Comparison of ENCODE assay signal across 19 cellular contexts in genomic region chr17:31807846-31808245, GRCh38. TPM values are rescaled to one million over a fixed set of nuclear protein-coding genes. Genes with fewer than 3 reads are reported as not detected.
A peak's percentile ranks its signal among the peaks of the same experiment; 100 is the strongest.
DNase-seq lines count a peak whose midpoint lies in the region; ATAC-seq and TF ChIP-seq lines count a peak whose summit lies in the region.
"Had no signal": no experiment of that assay in that cellular context is flagged by ENCODE, and none has a peak within 500 bp of the region (broad histone marks: within the 10 kb centered on the region; RNA-seq: fewer than 3 reads in every experiment).

No MANE protein-coding gene starts in this region.

- TF ChIP-seq CTCF in VCaP (conservative IDR thresholded peaks at IDR 0.05) (no peak), fibroblast of the aortic adventitia (IDR thresholded peaks at IDR 0.05; ENCODE audit: insufficient read depth, low read length) (no peak), right lobe of liver (IDR thresholded peaks at IDR 0.05) (no peak), endothelial cell (IDR thresholded peaks at IDR 0.05; ENCODE audit: unreplicated experiment) (no peak), sigmoid colon (IDR thresholded peaks at IDR 0.05) (no peak)

- H3K27ac Mint-ChIP-seq in endothelial cell (ENCODE audit: unreplicated experiment) = no peak overlapping the region
- H3K27ac Mint-ChIP-seq in activated naive CD4-positive, alpha-beta T cell treated with anti-CD3 and anti-CD28 coated beads, Interleukin-2, amount 50 U/mL, for 72 hours = no peak overlapping the region
- H3K27ac Mint-ChIP-seq: CD4-positive, alpha-beta T cell had no signal

- no peaks in the 10 kb centered on the region for H3K27me3 Mint-ChIP-seq in endothelial cell (ENCODE audit: unreplicated experiment)

- no peak for TF ChIP-seq EP300 in sigmoid colon (IDR thresholded peaks at IDR 0.05)

- H3K4me1 ChIP-seq in right lobe of liver = peaks cover 0 to 43% (median 12%) of the 10 kb centered on the region in 4 donors
- peaks cover 0 to 4% (median 0%) of the 10 kb centered on the region in 4 donors for H3K4me1 ChIP-seq in sigmoid colon

- H3K9me3 ChIP-seq in right lobe of liver = no peaks in the 10 kb centered on the region
- no peaks in the 10 kb centered on the region for H3K9me3 ChIP-seq in sigmoid colon

- H3K4me3 ChIP-seq in fibroblast of the aortic adventitia (ENCODE audit: low read depth, low read length) (no peak overlapping the region), right lobe of liver (no peak overlapping the region), sigmoid colon (no peak overlapping the region)
- H3K4me3 ChIP-seq: PC-9 had no signal

- H3K4me1 Mint-ChIP-seq in endothelial cell (ENCODE audit: unreplicated experiment) = no peaks in the 10 kb centered on the region

- H3K9me3 Mint-ChIP-seq in endothelial cell (ENCODE audit: unreplicated experiment) = no peaks in the 10 kb centered on the region
- no peaks in the 10 kb centered on the region for H3K9me3 Mint-ChIP-seq in activated naive CD4-positive, alpha-beta T cell treated with anti-CD3 and anti-CD28 coated beads, Interleukin-2, amount 50 U/mL, for 72 hours
- H3K9me3 Mint-ChIP-seq: CD4-positive, alpha-beta T cell had no signal

- TF ChIP-seq POLR2A in right lobe of liver (IDR thresholded peaks at IDR 0.05) (no peak), sigmoid colon (IDR thresholded peaks at IDR 0.05) (no peak)

- DNase-seq in AG20443 (ENCODE audit: low spot score) = peak; percentile 6
- DNase-seq in fibroblast of the aortic adventitia (ENCODE audit: low read depth) = peak; percentile 41
- DNase-seq in right lobe of liver = no peak
- DNase-seq in endothelial cell (ENCODE audit: low spot score) = no peak
- DNase-seq in activated naive CD4-positive, alpha-beta T cell treated with anti-CD3 and anti-CD28 coated beads, Interleukin-2, amount 50 U/mL, for 72 hours (ENCODE audit: low spot score in 2 of 2) = no peak
- no peak for DNase-seq in sigmoid colon
- no peak for DNase-seq in NCI-H2081 (lab: John Stamatoyannopoulos, UW)
- DNase-seq: CD4-positive, alpha-beta T cell; DMS153; EL; GOT3; NCI-H1417; NCI-H187 treated with DMSO at 0.1 percent for 48 hours; NCI-H345; NCI-H526; PC-9 had no signal

- ATAC-seq in right lobe of liver = peak in 3 of 4 donors; percentile 4 to 13 (median 4)
- no peak for ATAC-seq in activated naive CD4-positive, alpha-beta T cell treated with anti-CD3 and anti-CD28 coated beads, Interleukin-2, amount 50 U/mL, for 72 hours

- H3K27me3 ChIP-seq in right lobe of liver = no peaks in the 10 kb centered on the region
- H3K27me3 ChIP-seq in sigmoid colon = no peaks in the 10 kb centered on the region

- no peak overlapping the region for H3K4me3 Mint-ChIP-seq in endothelial cell (ENCODE audit: unreplicated experiment)
- H3K4me3 Mint-ChIP-seq: CD4-positive, alpha-beta T cell had no signal

- no peaks in the 10 kb centered on the region for H3K36me3 ChIP-seq in right lobe of liver
- H3K36me3 ChIP-seq in sigmoid colon = no peaks in the 10 kb centered on the region

- H3K27ac ChIP-seq in VCaP = peak overlapping the region; percentile 27
- peak overlapping the region in 2 of 3 donors; percentile 26 to 27 for H3K27ac ChIP-seq in right lobe of liver
- H3K27ac ChIP-seq in sigmoid colon = no peak overlapping the region
- H3K27ac ChIP-seq: KMS-11, PC-9, RWPE1 had no signal

- H3K36me3 Mint-ChIP-seq in endothelial cell (ENCODE audit: low read depth, unreplicated experiment) = no peaks in the 10 kb centered on the region
- no peaks in the 10 kb centered on the region for H3K36me3 Mint-ChIP-seq in activated naive CD4-positive, alpha-beta T cell treated with anti-CD3 and anti-CD28 coated beads, Interleukin-2, amount 50 U/mL, for 72 hours

- intact Hi-C loops in right lobe of liver (cut with DNase I) (no loop called here), sigmoid colon (cut with DNase I) (no loop called here)

RNA-seq across cellular contexts. Expression of gene COPRS, which starts 51.2 kb away (rescaled TPM):
- total RNA-seq in fibroblast of the aortic adventitia (ENCODE audit: low replicate concordance) (97.1 and 202 TPM in 2 replicates), right lobe of liver (10 to 100 TPM; 17.1 to 49.4 (median 24.0) TPM), endothelial cell (ENCODE audit: unreplicated experiment) (22.9 TPM), sigmoid colon (100 to 1,000 TPM; 135 to 216 (median 170) TPM)
- 10 to 100 TPM; 33.9 to 41.3 TPM for total RNA-seq in activated naive CD4-positive, alpha-beta T cell treated with anti-CD3 and anti-CD28 coated beads, Interleukin-2, amount 50 U/mL, for 72 hours
- 10 to 100 TPM; 29.4 to 47.4 (median 31.7) TPM for polyA plus RNA-seq in sigmoid colon

Comparison
In these comparisons a context has a peak if more than half of its experiments do, and no peak if none do; other contexts are left out.
1. DNase-seq: peak in AG20443 (single experiment) and fibroblast of the aortic adventitia (single experiment); none in right lobe of liver (0 of 3), endothelial cell (single experiment), activated naive CD4-positive, alpha-beta T cell treated with anti-CD3 and anti-CD28 coated beads, Interleukin-2, amount 50 U/mL, for 72 hours (0 of 2), sigmoid colon (single experiment) and NCI-H2081 (0 of 2).
2. H3K27ac ChIP-seq: peak in VCaP (single experiment) and right lobe of liver (2 of 3); none in sigmoid colon (0 of 4).
3. ATAC-seq: peak in right lobe of liver (3 of 4); none in activated naive CD4-positive, alpha-beta T cell treated with anti-CD3 and anti-CD28 coated beads, Interleukin-2, amount 50 U/mL, for 72 hours (0 of 2).